In genomic region chr15:75640483-75641175, GRCh38 we compare ENCODE assay signal across 8 cellular contexts. TPM values are rescaled to one million over a fixed set of nuclear protein-coding genes. Genes with fewer than 3 reads are reported as not detected.
A peak's percentile ranks its signal among the peaks of the same experiment; 100 is the strongest.
DNase-seq lines count a peak whose midpoint lies in the region; ATAC-seq and TF ChIP-seq lines count a peak whose summit lies in the region.

No MANE protein-coding gene starts in this region.

- 11 to 14% methylated on average over 9 to 17 of the region's 17 CpGs for WGBS in endodermal cell (ENCODE audit: insufficient coverage in 1 of 2, insufficient read length in 1 of 2), 2 experiments
- WGBS in testis, 2 donors = 4 to 6% methylated on average over 17 of the region's 17 CpGs

- H3K4me1 Mint-ChIP-seq in endodermal cell = peaks cover 22% of the 10 kb centered on the region

- CTCF ChIA-PET in AG04449 (lab: Yijun Ruan, JAX) = interaction anchor here (0.8 to 4.1 kb wide), 10 partner anchors 11 to 272 kb away, joined by 3 to 25 read pairs (median 6); partner anchors contain the start of genes MAN2C1 and SNUPN

- peaks cover 5% of the 10 kb centered on the region for H3K4me1 ChIP-seq in endodermal cell (ENCODE audit: control insufficient read depth, insufficient read depth, low read length)
- peaks cover 31% of the 10 kb centered on the region for H3K4me1 ChIP-seq in mucosa of stomach (ENCODE audit: control insufficient read depth, insufficient read depth, low read length)
- peaks cover 13% of the 10 kb centered on the region for H3K4me1 ChIP-seq in testis

- H3K27ac ChIP-seq in endodermal cell (ENCODE audit: low read depth, low read length) (peak overlapping the region; percentile 90), testis (peak overlapping the region; percentile 81 to 93)

- TF ChIP-seq POLR2A in testis (IDR thresholded peaks at IDR 0.05) = no peak

- H3K36me3 Mint-ChIP-seq in endodermal cell (ENCODE audit: low read depth) = no peaks in the 10 kb centered on the region

- no peaks in the 10 kb centered on the region for H3K36me3 ChIP-seq in endodermal cell (ENCODE audit: control insufficient read depth, insufficient read depth, low read length)
- no peaks in the 10 kb centered on the region for H3K36me3 ChIP-seq in mucosa of stomach (ENCODE audit: control insufficient read depth, insufficient read depth, low read length)
- no peaks in the 10 kb centered on the region for H3K36me3 ChIP-seq in testis (ENCODE audit: low read depth, missing control alignments)

- H3K9me3 ChIP-seq in endodermal cell (ENCODE audit: control insufficient read depth, low read length) (no peaks in the 10 kb centered on the region), mucosa of stomach (ENCODE audit: control insufficient read depth, low read length) (no peaks in the 10 kb centered on the region), testis (no peaks in the 10 kb centered on the region)

- POLR2A ChIA-PET in AG04449 (lab: Yijun Ruan, JAX) = interaction anchor here (0.9 to 1.8 kb wide), 9 partner anchors 7 to 272 kb away, joined by 4 to 18 read pairs (median 8); partner anchors contain the start of genes MAN2C1, SNUPN and SNX33

- H3K4me3 ChIP-seq in AG04449 (ENCODE audit: low read depth, low read length) (peak overlapping the region; percentile 99), endodermal cell (ENCODE audit: low read length) (peak overlapping the region; percentile 89), mucosa of stomach (ENCODE audit: low read length) (peak overlapping the region; percentile 52), testis (peak overlapping the region; percentile 84 to 94)

- H3K9ac ChIP-seq in endodermal cell (ENCODE audit: extremely low read depth, low read length, poor library complexity, severe bottlenecking) = peak overlapping the region; percentile 73
- H3K9ac ChIP-seq in mucosa of stomach (ENCODE audit: low read length) = peak overlapping the region; percentile 91

- H3K27ac Mint-ChIP-seq in endodermal cell = peak overlapping the region; percentile 87

- H3K4me3 Mint-ChIP-seq in endodermal cell = peak overlapping the region; percentile 93

- H3K27me3 ChIP-seq in endodermal cell (ENCODE audit: control insufficient read depth, insufficient read depth, low read length, poor library complexity, severe bottlenecking) = no peaks in the 10 kb centered on the region
- no peaks in the 10 kb centered on the region for H3K27me3 ChIP-seq in mucosa of stomach (ENCODE audit: control insufficient read depth, insufficient read depth, low read length)
- H3K27me3 ChIP-seq in testis = no peaks in the 10 kb centered on the region

- H3K9me3 Mint-ChIP-seq in endodermal cell = no peaks in the 10 kb centered on the region

- TF ChIP-seq CTCF in AG04449 (IDR thresholded peaks at IDR 0.05; ENCODE audit: insufficient read depth, low read length, missing control alignments) (peak; percentile 14), endodermal cell (conservative IDR thresholded peaks at IDR 0.05) (peak; percentile 45), testis (IDR thresholded peaks at IDR 0.05) (peak in 2 of 3 experiments; percentile 15 to 32)

- ATAC-seq in GM18868 (IDR thresholded peaks at IDR 0.05; ENCODE audit: unreplicated experiment) (peak; percentile 22), HG03135 (IDR thresholded peaks at IDR 0.05; ENCODE audit: unreplicated experiment) (peak; percentile 22)

- H3K27me3 Mint-ChIP-seq in endodermal cell (ENCODE audit: insufficient read depth) = peaks cover 11% of the 10 kb centered on the region

- DNase-seq in AG04449 (ENCODE audit: low read depth, low spot score) = no peak
- peak; percentile 83 for DNase-seq in NCI-H345 treated with DMSO at 0.1 percent for 48 hours (lab: John Stamatoyannopoulos, UW; ENCODE audit: unreplicated experiment)
- DNase-seq in activated CD4-positive, alpha-beta T cell treated with anti-CD3 and anti-CD28 coated beads, Interleukin-2, amount 50 U/mL, for 4 hours = peak; percentile 41 to 42
- no peak for DNase-seq in endodermal cell
- peak; percentile 46 for DNase-seq in testis

- intact Hi-C loops in testis (cut with DNase I; ENCODE audit: low total_unique reads) = loop anchor here (10.0 kb wide), 1 partner anchor 186 kb away; the partner anchor contains the start of gene SIN3A

RNA-seq across cellular contexts. Expression of gene IMP3, which starts 0.6 kb away (rescaled TPM):
- 10 to 100 TPM; 52.2 to 58.2 TPM for total RNA-seq in endodermal cell
- polyA plus RNA-seq in endodermal cell (2013, experiment 1 of 2) = 38.3 TPM
- polyA plus RNA-seq in endodermal cell (2013, experiment 2 of 2) = 34.4 TPM
- total RNA-seq in testis = 100 to 1,000 TPM in 1 of 2 donors, 10 to 100 TPM in 1; 87.5 to 111 TPM
- polyA plus RNA-seq in testis (ENCODE audit: insufficient read depth, low read depth, low replicate concordance) = 32.6 TPM

RNA-seq across cellular contexts. Expression of gene SNX33, which starts 7.1 kb away (rescaled TPM):
- total RNA-seq in endodermal cell (10 to 100 TPM; 18.9 to 23.2 TPM), testis (10 to 100 TPM in 1 of 2 donors, 1 to 10 TPM in 1; 8.3 to 11.5 TPM)
- 13.1 TPM for polyA plus RNA-seq in endodermal cell (2013, experiment 1 of 2)
- 14.2 TPM for polyA plus RNA-seq in endodermal cell (2013, experiment 2 of 2)
- polyA plus RNA-seq in testis (ENCODE audit: insufficient read depth, low read depth, low replicate concordance) = 10.5 TPM

RNA-seq across cellular contexts. Expression of gene SNUPN, which starts 15.1 kb away (rescaled TPM):
- total RNA-seq in endodermal cell (10 to 100 TPM; 17.2 to 26.4 TPM), testis (10 to 100 TPM; 37.0 to 44.6 TPM)
- polyA plus RNA-seq in endodermal cell (2013, experiment 1 of 2) = 20.7 TPM
- polyA plus RNA-seq in endodermal cell (2013, experiment 2 of 2) = 16.8 TPM
- 97.5 TPM for polyA plus RNA-seq in testis (ENCODE audit: insufficient read depth, low read depth, low replicate concordance)

Comparison
In these comparisons a context has a peak if more than half of its experiments do, and no peak if none do; other contexts are left out.
1. DNase-seq: peak in NCI-H345 treated with DMSO at 0.1 percent for 48 hours (single experiment), activated CD4-positive, alpha-beta T cell treated with anti-CD3 and anti-CD28 coated beads, Interleukin-2, amount 50 U/mL, for 4 hours (2 of 2) and testis (single experiment); none in AG04449 (single experiment) and endodermal cell (single experiment).
2. Peak in every context shown above with its lines, with median percentiles within 50 percentile points of each other: H3K4me3 ChIP-seq and CTCF ChIP-seq.